ENCODE assay signal across 8 cellular contexts in the genomic region with DNA sequence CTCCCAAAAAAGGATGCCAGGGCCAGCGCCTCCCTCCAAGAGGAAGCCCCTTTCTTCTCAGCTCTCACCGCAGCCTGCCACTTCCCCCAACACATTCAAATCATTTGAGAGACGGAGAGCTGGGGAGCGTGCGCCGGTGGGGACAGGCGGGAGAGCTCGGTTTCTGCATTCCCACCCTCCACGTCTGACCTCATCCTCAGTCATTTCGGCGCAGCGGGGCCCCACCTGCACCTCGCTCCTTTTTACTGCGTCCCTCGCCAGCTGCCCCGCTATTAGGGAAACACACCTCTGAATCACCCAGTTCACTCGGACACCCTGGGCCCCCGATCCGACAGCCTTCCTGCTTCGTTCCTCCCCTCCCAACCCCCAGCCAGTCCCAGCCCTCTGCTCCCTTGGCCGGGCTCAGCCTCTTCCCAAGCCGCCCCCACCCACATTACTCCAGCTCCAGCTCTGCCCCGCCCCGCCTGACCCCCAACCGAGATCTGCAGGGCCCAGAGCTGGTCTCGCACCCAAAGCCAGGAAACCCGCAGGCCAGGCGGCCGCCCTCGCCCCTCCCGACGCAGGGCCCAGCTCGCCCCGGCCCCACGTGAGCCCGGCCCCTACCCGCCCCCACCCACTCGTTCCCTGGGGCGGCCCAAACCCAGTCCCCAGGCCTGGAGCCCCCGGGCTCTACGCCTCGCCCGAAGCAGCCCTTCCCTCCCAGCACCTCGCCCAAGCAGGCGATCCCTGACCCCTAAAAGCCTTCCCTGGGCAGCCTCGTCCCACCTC. TPM values are rescaled to one million over a fixed set of nuclear protein-coding genes. Genes with fewer than 3 reads are reported as not detected.
DNase-seq lines count a peak whose midpoint lies in the region; ATAC-seq and TF ChIP-seq lines count a peak whose summit lies in the region.

No MANE protein-coding gene starts in this region.

- peaks cover 0 to 25% (median 9%) of the 10 kb centered on the region in 4 donors for H3K4me1 ChIP-seq in right lobe of liver

- H3K9me3 ChIP-seq in right lobe of liver = no peaks in the 10 kb centered on the region

- intact Hi-C loops in right lobe of liver (cut with DNase I) = no loop called here

- H3K27me3 ChIP-seq in right lobe of liver = no peaks in the 10 kb centered on the region

- H3K4me1 Mint-ChIP-seq in WTC11 = peaks cover 44% of the 10 kb centered on the region

- no peaks in the 10 kb centered on the region for H3K36me3 Mint-ChIP-seq in WTC11

- peak overlapping the region; percentile 90 for H3K4me3 Mint-ChIP-seq in WTC11

- CTCF ChIA-PET in HEK293T (lab: Yijun Ruan, JAX) = interaction anchor here (0.7 kb wide), 1 partner anchor 168 kb away, joined by 3 read pairs; a partner anchor contains a TSS
- CTCF ChIA-PET in WTC11 (lab: Charles Lee) = interaction anchor here (0.9 to 1.4 kb wide), 6 partner anchors 37 to 73 kb away, joined by 3 to 12 read pairs (median 4); no protein-coding TSS in a partner anchor

- H3K36me3 ChIP-seq in right lobe of liver = no peaks in the 10 kb centered on the region

- H3K27ac ChIP-seq in right lobe of liver = peak overlapping the region; percentile 87 to 97 (median 95)

- H3K4me3 ChIP-seq in right lobe of liver = peak overlapping the region; percentile 66 to 77 (median 77)

- POLR2A ChIA-PET in HEK293T (lab: Yijun Ruan, JAX) = interaction anchor here (0.6 to 1.4 kb wide), 6 partner anchors 10 to 40 kb away, joined by 3 to 8 read pairs (median 4); no protein-coding TSS in a partner anchor
- POLR2A ChIA-PET in WTC11 (lab: Charles Lee) = interaction anchor here (0.6 to 1.4 kb wide), 13 partner anchors 8 to 170 kb away, joined by 3 to 16 read pairs (median 4); a partner anchor contains a TSS

- peak; percentile 5 for ATAC-seq in WTC11
- ATAC-seq in right lobe of liver = peak; percentile 3 to 11 (median 8)

- H3K9me3 Mint-ChIP-seq in WTC11 = no peaks in the 10 kb centered on the region

- no peaks in the 10 kb centered on the region for H3K27me3 Mint-ChIP-seq in WTC11 (ENCODE audit: low read depth)

- peak overlapping the region; percentile 86 for H3K27ac Mint-ChIP-seq in WTC11

- TF ChIP-seq CTCF in WTC11 (IDR thresholded peaks at IDR 0.05) (no peak), right lobe of liver (IDR thresholded peaks at IDR 0.05) (no peak)

- peak; percentile 80 for TF ChIP-seq POLR2A in right lobe of liver (IDR thresholded peaks at IDR 0.05)

- WGBS in right lobe of liver (ENCODE audit: insufficient coverage, low coverage, low lambda C conversion rate, missing lambda C conversion rate) = 0% methylated on average over 19 of the region's 46 CpGs

- DNase-seq in DMS 273 (lab: John Stamatoyannopoulos, UW; ENCODE audit: unreplicated experiment) (peak; percentile 87), HEK293T (ENCODE audit: extremely low spot score) (peak; percentile 60), NCI-H2171 (lab: John Stamatoyannopoulos, UW) (peak; percentile 70), WTC11 (ENCODE audit: low spot score) (peak; percentile 72), dermis blood vessel endothelial cell (peak; percentile 79), right lobe of liver (peak; percentile 69 to 77 (median 72)), superior temporal gyrus (ENCODE audit: extremely low spot score) (no peak)
- peak; percentile 29 for DNase-seq in stimulated activated CD4-positive, alpha-beta T cell treated with anti-CD3 and anti-CD28 coated beads, Interleukin-4, amount 100 ng/mL, for 1 hour

TF ChIP-seq in HEK293T, 16 proteins besides CTCF, POLR2A, EP300 and RAD21:
- no peak for TF ChIP-seq CTBP1 (IDR thresholded peaks at IDR 0.05; ENCODE audit: borderline replicate concordance)
- 0 out of 2 replicates have a peak, but pooled peaks have one; percentile 1 for TF ChIP-seq L3MBTL2 (conservative IDR thresholded peaks at IDR 0.05)

TF ChIP-seq in WTC11, 78 proteins besides CTCF, POLR2A, EP300 and RAD21:
- TF ChIP-seq, protein P1, sequence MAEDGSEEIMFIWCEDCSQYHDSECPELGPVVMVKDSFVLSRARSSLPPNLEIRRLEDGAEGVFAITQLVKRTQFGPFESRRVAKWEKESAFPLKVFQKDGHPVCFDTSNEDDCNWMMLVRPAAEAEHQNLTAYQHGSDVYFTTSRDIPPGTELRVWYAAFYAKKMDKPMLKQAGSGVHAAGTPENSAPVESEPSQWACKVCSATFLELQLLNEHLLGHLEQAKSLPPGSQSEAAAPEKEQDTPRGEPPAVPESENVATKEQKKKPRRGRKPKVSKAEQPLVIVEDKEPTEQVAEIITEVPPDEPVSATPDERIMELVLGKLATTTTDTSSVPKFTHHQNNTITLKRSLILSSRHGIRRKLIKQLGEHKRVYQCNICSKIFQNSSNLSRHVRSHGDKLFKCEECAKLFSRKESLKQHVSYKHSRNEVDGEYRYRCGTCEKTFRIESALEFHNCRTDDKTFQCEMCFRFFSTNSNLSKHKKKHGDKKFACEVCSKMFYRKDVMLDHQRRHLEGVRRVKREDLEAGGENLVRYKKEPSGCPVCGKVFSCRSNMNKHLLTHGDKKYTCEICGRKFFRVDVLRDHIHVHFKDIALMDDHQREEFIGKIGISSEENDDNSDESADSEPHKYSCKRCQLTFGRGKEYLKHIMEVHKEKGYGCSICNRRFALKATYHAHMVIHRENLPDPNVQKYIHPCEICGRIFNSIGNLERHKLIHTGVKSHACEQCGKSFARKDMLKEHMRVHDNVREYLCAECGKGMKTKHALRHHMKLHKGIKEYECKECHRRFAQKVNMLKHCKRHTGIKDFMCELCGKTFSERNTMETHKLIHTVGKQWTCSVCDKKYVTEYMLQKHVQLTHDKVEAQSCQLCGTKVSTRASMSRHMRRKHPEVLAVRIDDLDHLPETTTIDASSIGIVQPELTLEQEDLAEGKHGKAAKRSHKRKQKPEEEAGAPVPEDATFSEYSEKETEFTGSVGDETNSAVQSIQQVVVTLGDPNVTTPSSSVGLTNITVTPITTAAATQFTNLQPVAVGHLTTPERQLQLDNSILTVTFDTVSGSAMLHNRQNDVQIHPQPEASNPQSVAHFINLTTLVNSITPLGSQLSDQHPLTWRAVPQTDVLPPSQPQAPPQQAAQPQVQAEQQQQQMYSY (CRISPR knock-in tag; IDR thresholded peaks at IDR 0.05) = 0 out of 2 replicates have a peak, but pooled peaks have one; percentile 7
- TF ChIP-seq, protein P2, sequence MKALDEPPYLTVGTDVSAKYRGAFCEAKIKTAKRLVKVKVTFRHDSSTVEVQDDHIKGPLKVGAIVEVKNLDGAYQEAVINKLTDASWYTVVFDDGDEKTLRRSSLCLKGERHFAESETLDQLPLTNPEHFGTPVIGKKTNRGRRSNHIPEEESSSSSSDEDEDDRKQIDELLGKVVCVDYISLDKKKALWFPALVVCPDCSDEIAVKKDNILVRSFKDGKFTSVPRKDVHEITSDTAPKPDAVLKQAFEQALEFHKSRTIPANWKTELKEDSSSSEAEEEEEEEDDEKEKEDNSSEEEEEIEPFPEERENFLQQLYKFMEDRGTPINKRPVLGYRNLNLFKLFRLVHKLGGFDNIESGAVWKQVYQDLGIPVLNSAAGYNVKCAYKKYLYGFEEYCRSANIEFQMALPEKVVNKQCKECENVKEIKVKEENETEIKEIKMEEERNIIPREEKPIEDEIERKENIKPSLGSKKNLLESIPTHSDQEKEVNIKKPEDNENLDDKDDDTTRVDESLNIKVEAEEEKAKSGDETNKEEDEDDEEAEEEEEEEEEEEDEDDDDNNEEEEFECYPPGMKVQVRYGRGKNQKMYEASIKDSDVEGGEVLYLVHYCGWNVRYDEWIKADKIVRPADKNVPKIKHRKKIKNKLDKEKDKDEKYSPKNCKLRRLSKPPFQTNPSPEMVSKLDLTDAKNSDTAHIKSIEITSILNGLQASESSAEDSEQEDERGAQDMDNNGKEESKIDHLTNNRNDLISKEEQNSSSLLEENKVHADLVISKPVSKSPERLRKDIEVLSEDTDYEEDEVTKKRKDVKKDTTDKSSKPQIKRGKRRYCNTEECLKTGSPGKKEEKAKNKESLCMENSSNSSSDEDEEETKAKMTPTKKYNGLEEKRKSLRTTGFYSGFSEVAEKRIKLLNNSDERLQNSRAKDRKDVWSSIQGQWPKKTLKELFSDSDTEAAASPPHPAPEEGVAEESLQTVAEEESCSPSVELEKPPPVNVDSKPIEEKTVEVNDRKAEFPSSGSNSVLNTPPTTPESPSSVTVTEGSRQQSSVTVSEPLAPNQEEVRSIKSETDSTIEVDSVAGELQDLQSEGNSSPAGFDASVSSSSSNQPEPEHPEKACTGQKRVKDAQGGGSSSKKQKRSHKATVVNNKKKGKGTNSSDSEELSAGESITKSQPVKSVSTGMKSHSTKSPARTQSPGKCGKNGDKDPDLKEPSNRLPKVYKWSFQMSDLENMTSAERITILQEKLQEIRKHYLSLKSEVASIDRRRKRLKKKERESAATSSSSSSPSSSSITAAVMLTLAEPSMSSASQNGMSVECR (CRISPR knock-in tag; IDR thresholded peaks at IDR 0.05; ENCODE audit: borderline replicate concordance) = peak; percentile 23; the same call in 1 of the 2 replicates
- TF ChIP-seq MYBL2 (CRISPR knock-in tag; IDR thresholded peaks at IDR 0.05) (0 out of 2 replicates have a peak, but pooled peaks have one; percentile 7), SP1 (CRISPR knock-in tag; conservative IDR thresholded peaks at IDR 0.05) (no peak), NFYB (CRISPR knock-in tag; conservative IDR thresholded peaks at IDR 0.05; ENCODE audit: low read depth) (no peak)
- TF ChIP-seq, protein P3, sequence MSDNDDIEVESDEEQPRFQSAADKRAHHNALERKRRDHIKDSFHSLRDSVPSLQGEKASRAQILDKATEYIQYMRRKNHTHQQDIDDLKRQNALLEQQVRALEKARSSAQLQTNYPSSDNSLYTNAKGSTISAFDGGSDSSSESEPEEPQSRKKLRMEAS (CRISPR knock-in tag; IDR thresholded peaks at IDR 0.05) = 0 out of 2 replicates have a peak, but pooled peaks have one; percentile 15

RNA-seq across cellular contexts. Expression of a gene that starts 0.8 kb away (rescaled TPM):
- total RNA-seq in WTC11 (2021) = 108 to 114 TPM (median 113 TPM) in 3 replicates
- 131 and 213 TPM in 2 replicates for total RNA-seq in dermis blood vessel endothelial cell
- 100 to 1,000 TPM in 1 of 6 experiments, 10 to 100 TPM in 5; 36.6 to 100 (median 57.5) TPM for total RNA-seq in right lobe of liver
